Comparison of ENCODE assay signal across 7 cellular contexts in the genomic region with DNA sequence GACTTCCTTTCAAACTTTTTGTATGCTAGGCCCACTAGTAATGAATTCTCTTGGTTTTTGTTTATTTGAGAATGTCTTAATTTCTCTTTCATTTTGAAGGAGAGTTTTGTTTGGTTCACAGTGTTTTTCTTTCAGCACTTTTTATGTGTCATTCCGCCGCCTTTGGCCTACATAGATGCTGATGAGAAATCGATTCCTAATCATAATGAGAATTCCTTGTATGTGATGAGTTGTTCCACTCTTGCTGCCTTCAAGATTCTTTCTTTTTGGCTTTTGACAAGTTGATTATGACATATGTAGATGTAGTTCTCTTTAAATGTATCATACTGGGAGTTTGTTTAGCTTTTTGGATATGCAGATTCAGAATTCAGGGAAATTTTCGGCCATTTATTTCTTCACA. TPM values are rescaled to one million over a fixed set of nuclear protein-coding genes. Genes with fewer than 3 reads are reported as not detected.
"Had no signal": no experiment of that assay in that cellular context is flagged by ENCODE, and none has a peak within 500 bp of the region (broad histone marks: within the 10 kb centered on the region; RNA-seq: fewer than 3 reads in every experiment).

No MANE protein-coding gene starts in this region.

- DNase-seq: H9, HCEC 1CT, IMR-90 had no signal

- H3K4me3 Mint-ChIP-seq: GM23338, H9 had no signal

- ATAC-seq: GM23338, K562 had no signal

- H3K4me1 Mint-ChIP-seq: GM23338, H9 had no signal

- H3K27ac Mint-ChIP-seq: GM23338, H9 had no signal

- H3K9me3 Mint-ChIP-seq: GM23338, H9 had no signal

RNA-seq across cellular contexts. Expression of gene CERS3, which starts 35.5 kb away (rescaled TPM):
- total RNA-seq: H1, HT-29, IMR-90, K562 had no signal
